Comparison of ENCODE assay signal across 19 cellular contexts in the genomic region with DNA sequence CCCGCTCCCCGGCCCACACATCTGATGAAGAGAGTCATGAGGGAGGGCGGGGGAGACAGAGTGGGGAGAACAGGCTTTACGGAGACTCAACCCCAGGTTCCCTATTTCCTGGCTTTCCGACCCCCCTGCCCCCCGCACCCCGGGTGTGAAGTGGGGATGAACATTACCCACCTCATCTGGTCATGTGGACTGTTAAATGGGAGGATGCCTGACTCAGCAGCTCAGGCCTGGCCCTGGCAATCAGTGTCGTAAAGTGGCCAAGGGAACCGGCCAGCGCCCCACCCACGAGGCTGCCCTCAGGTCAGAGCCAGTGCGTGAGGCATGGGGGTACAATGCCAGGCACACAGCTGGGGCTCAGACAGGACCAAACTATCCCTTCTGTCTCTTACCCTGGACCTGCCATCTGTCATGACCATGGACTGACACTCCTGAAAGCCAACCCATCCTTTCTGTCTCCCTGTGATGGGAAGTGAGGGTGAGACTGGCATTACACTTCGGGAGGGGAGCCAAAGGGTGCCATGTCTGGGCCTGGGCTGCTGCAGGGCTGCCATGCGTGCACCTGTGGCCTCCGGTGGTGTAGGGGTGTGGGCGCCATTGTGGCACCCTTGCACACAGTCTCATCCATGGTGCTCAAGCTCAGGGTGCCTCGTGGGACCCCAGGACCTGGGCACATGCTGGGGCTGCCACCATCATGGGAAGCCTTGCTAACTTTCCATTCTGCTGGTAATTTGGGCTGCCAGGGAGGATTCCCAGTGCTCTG.
DNase-seq lines count a peak whose midpoint lies in the region; ATAC-seq, FAIRE-seq and TF ChIP-seq lines count a peak whose summit lies in the region.
"Had no signal": no experiment of that assay in that cellular context is flagged by ENCODE, and none has a peak within 500 bp of the region (broad histone marks: within the 10 kb centered on the region; RNA-seq: fewer than 3 reads in every experiment).

No MANE protein-coding gene starts in this region.

- FAIRE-seq in kidney (lab: Jason Lieb, UNC) (no peak), HTR-8/SVneo (lab: Jason Lieb, UNC) (no peak)
- FAIRE-seq: G401.6, K562 had no signal

- H3K4me1 ChIP-seq in HCT116 (ENCODE audit: control insufficient read depth in 1 of 2, insufficient read depth in 2 of 2, low read length in 2 of 2) (peaks cover 4 to 20% of the 10 kb centered on the region in 2 experiments), PC-3 (ENCODE audit: insufficient read depth, low read length) (peaks cover 5% of the 10 kb centered on the region; the same call in 1 of the 2 replicates), kidney (ENCODE audit: control insufficient read depth in 1 of 2, insufficient read depth in 1 of 2, low read depth in 1 of 2, low read length in 2 of 2) (no peaks in the 10 kb centered on the region), A673 (ENCODE audit: insufficient read depth, low read length, poor library complexity, severe bottlenecking) (no peaks in the 10 kb centered on the region)

- H3K9me3 ChIP-seq in HCT116 (ENCODE audit: control insufficient read depth in 1 of 2, insufficient read depth in 1 of 2, low read depth in 1 of 2, low read length in 2 of 2): no peaks in the 10 kb centered on the region
- H3K9me3 ChIP-seq in PC-3 (ENCODE audit: low read length): no peaks in the 10 kb centered on the region
- H3K9me3 ChIP-seq in kidney (ENCODE audit: control insufficient read depth in 1 of 2, low read length in 2 of 2): peaks cover 2% of the 10 kb centered on the region in 2 donors
- H3K9me3 ChIP-seq in A673 (ENCODE audit: low read depth, low read length, poor library complexity, severe bottlenecking): no peaks in the 10 kb centered on the region
- H3K9me3 ChIP-seq: SK-N-SH had no signal

- H3F3A ChIP-seq in PC-3 (ENCODE audit: low read length, unreplicated experiment): no peaks in the 10 kb centered on the region

- intact Hi-C loops in HCT116 (cut with micrococcal nuclease): no loop called here
- intact Hi-C loops in PC-3 (cut with micrococcal nuclease): no loop called here
- intact Hi-C loops in kidney (cut with DNase I): no loop called here
- intact Hi-C loops in A673 (cut with micrococcal nuclease; ENCODE audit: unreplicated experiment): no loop called here

- H3K9me2 ChIP-seq in HCT116 (ENCODE audit: insufficient read depth): no peaks in the 10 kb centered on the region
- no peaks in the 10 kb centered on the region for H3K9me2 ChIP-seq in PC-3 (replicated peaks; ENCODE audit: low read length)
- H3K9me2 ChIP-seq: SK-N-SH had no signal

- H3K79me2 ChIP-seq in HCT116 (ENCODE audit: insufficient read depth, low read length) (no peaks in the 10 kb centered on the region), PC-3 (ENCODE audit: low read length) (no peaks in the 10 kb centered on the region)

- BruUV-seq in HCT116 (replicated peaks; lab: Mats Ljungman, UMichigan) (no TSS peak), PC-3 (replicated peaks; lab: Mats Ljungman, UMichigan) (no TSS peak), A673 (replicated peaks; lab: Mats Ljungman, UMichigan) (no TSS peak)

- TF ChIP-seq CTCF in HCT116 (IDR thresholded peaks at IDR 0.05 in 2 of 3, conservative IDR thresholded peaks at IDR 0.05 in 1 of 3; ENCODE audit: borderline replicate concordance in 1 of 3, insufficient read depth in 1 of 3, low read depth in 2 of 3, low read length in 2 of 3) (no peak), PC-3 (conservative IDR thresholded peaks at IDR 0.05; ENCODE audit: low read depth, low read length) (no peak), kidney (IDR thresholded peaks at IDR 0.05; ENCODE audit: borderline replicate concordance, extremely low read depth, insufficient read depth) (no peak), GM13976 (IDR thresholded peaks at IDR 0.05; ENCODE audit: borderline replicate concordance, control extremely low read depth, extremely low read depth, insufficient read depth, missing control alignments) (no peak), A673 (conservative IDR thresholded peaks at IDR 0.05; ENCODE audit: low read depth, low read length) (no peak)

- POLR2A ChIA-PET in HCT116 (lab: Charles Lee) (no interaction called here), PC-3 (lab: Charles Lee; ENCODE audit: unreplicated experiment) (no interaction called here), A673 (lab: Charles Lee; ENCODE audit: low non-redundant PET) (no interaction called here)

- no peak for DNase-seq in HCT116 (ENCODE audit: low read depth, low spot score)
- DNase-seq in PC-3: no peak
- DNase-seq in kidney: peak; percentile 55
- DNase-seq in GM13976 (ENCODE audit: low spot score): no peak
- no peak for DNase-seq in A673 (ENCODE audit: low spot score)
- DNase-seq in activated T-cell treated with anti-CD3 and anti-CD28 coated beads, Interleukin-2, amount 50 U/mL, for 1 hour: no peak
- DNase-seq in HTR-8/SVneo (ENCODE audit: insufficient read length, low spot score): no peak
- DNase-seq: CD4-positive, CD25-positive, alpha-beta regulatory T cell; DMS153; MM.1S; NCI-H2029; NCI-H446 treated with DMSO at 0.1 percent for 48 hours; NCI-H526; NCI-H82; NK-92 treated with Interleukin-12 subunit alpha and Interleukin-12 subunit beta, amount 100 ng/mL, for 24 hours; SW 1271 had no signal

- peak overlapping the region; percentile 83 for H3K4me2 ChIP-seq in HCT116 (ENCODE audit: low read length)
- 0 out of 2 replicates have a peak overlapping the region, but pooled peaks have one; percentile 44 for H3K4me2 ChIP-seq in PC-3 (ENCODE audit: low read length)
- H3K4me2 ChIP-seq: SK-N-SH had no signal

- no peaks in the 10 kb centered on the region for H3K36me3 ChIP-seq in HCT116 (ENCODE audit: control insufficient read depth in 1 of 2, insufficient read depth in 2 of 2, low read length in 2 of 2)
- no peaks in the 10 kb centered on the region for H3K36me3 ChIP-seq in PC-3 (ENCODE audit: low read depth, low read length)
- no peaks in the 10 kb centered on the region for H3K36me3 ChIP-seq in kidney (ENCODE audit: control insufficient read depth in 1 of 2, insufficient read depth in 2 of 2, low read length in 2 of 2)
- H3K36me3 ChIP-seq in A673 (ENCODE audit: insufficient read depth, low read length, poor library complexity, severe bottlenecking): no peaks in the 10 kb centered on the region

- H2AFZ ChIP-seq in HCT116 (ENCODE audit: low read depth, low read length, poor library complexity, severe bottlenecking) (no peak overlapping the region), PC-3 (ENCODE audit: low read length) (no peak overlapping the region)

- H3K27ac ChIP-seq in HCT116 (ENCODE audit: low read depth, low read length): peak overlapping the region; percentile 64; the same call in 1 of the 2 replicates
- H3K27ac ChIP-seq in PC-3 (ENCODE audit: low read length): no peak overlapping the region
- no peak overlapping the region for H3K27ac ChIP-seq in kidney (ENCODE audit: low read depth in 2 of 2, low read length in 2 of 2)
- H3K27ac ChIP-seq in A673 (ENCODE audit: low read depth, low read length, poor library complexity, severe bottlenecking): no peak overlapping the region

- TF ChIP-seq RAD21 in HCT116 (IDR thresholded peaks at IDR 0.05; ENCODE audit: low read depth): no peak

- no peak for TF ChIP-seq POLR2A in HCT116 (IDR thresholded peaks at IDR 0.05; ENCODE audit: borderline replicate concordance, extremely low read depth, insufficient read depth, insufficient read length)

- H3K4me3 ChIP-seq in HCT116 (replicated peaks in 1 of 2; ENCODE audit: low read depth in 1 of 2, low read length in 2 of 2): peak overlapping the region; percentile 33 to 46
- H3K4me3 ChIP-seq in PC-3 (ENCODE audit: low read length): no peak overlapping the region
- no peak overlapping the region for H3K4me3 ChIP-seq in kidney (ENCODE audit: low read length in 2 of 2)
- no peak overlapping the region for H3K4me3 ChIP-seq in A673 (ENCODE audit: low read depth, low read length, poor library complexity, severe bottlenecking)
- H3K4me3 ChIP-seq: K562 had no signal

- RAD21 ChIA-PET in HCT116 (lab: Charles Lee; ENCODE audit: low non-redundant PET in 1 of 2, low total read pairs in 2 of 2, uncharacterized antibody in 2 of 2, unreplicated experiment in 2 of 2): interaction anchor here in 1 of 2 experiments (0.7 kb wide), 1 partner anchor 53 kb away, joined by 4 read pairs; no protein-coding TSS in a partner anchor

- H4K20me1 ChIP-seq in HCT116 (ENCODE audit: insufficient read depth) (no peaks in the 10 kb centered on the region), PC-3 (ENCODE audit: low read length) (no peaks in the 10 kb centered on the region)

- no peak for ATAC-seq in HCT116
- ATAC-seq in PC-3: no peak

- H3K9ac ChIP-seq in HCT116 (ENCODE audit: low read length): 0 out of 2 replicates have a peak overlapping the region, but pooled peaks have one; percentile 36
- no peak overlapping the region for H3K9ac ChIP-seq in PC-3 (ENCODE audit: low read length)
- H3K9ac ChIP-seq in kidney (ENCODE audit: low read length in 2 of 2): no peak overlapping the region
- H3K9ac ChIP-seq: SK-N-SH had no signal

- in situ Hi-C loops in GM13976 (cut with MboI; ENCODE audit: low sequenced_read_pairs, unreplicated experiment): no loop called here

- H3K27me3 ChIP-seq in HCT116 (ENCODE audit: insufficient read depth, low read length): no peaks in the 10 kb centered on the region
- no peaks in the 10 kb centered on the region for H3K27me3 ChIP-seq in PC-3 (ENCODE audit: low read length)
- H3K27me3 ChIP-seq in A673 (replicated peaks; ENCODE audit: insufficient read depth, low read depth, low read length, poor library complexity): no peaks in the 10 kb centered on the region

- CTCF ChIA-PET in HCT116 (lab: Charles Lee) (no interaction called here), PC-3 (lab: Charles Lee) (no interaction called here), A673 (lab: Charles Lee) (no interaction called here)

TF ChIP-seq in HCT116, 20 proteins besides CTCF, POLR2A, EP300 and RAD21:
- no peak for TF ChIP-seq ELF1 (IDR thresholded peaks at IDR 0.05; ENCODE audit: borderline replicate concordance, low read depth)
- TF ChIP-seq ZNF274 (IDR thresholded peaks at IDR 0.05; ENCODE audit: low read depth, low read length): no peak
- TF ChIP-seq, protein P1, sequence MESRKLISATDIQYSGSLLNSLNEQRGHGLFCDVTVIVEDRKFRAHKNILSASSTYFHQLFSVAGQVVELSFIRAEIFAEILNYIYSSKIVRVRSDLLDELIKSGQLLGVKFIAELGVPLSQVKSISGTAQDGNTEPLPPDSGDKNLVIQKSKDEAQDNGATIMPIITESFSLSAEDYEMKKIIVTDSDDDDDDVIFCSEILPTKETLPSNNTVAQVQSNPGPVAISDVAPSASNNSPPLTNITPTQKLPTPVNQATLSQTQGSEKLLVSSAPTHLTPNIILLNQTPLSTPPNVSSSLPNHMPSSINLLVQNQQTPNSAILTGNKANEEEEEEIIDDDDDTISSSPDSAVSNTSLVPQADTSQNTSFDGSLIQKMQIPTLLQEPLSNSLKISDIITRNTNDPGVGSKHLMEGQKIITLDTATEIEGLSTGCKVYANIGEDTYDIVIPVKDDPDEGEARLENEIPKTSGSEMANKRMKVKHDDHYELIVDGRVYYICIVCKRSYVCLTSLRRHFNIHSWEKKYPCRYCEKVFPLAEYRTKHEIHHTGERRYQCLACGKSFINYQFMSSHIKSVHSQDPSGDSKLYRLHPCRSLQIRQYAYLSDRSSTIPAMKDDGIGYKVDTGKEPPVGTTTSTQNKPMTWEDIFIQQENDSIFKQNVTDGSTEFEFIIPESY (IDR thresholded peaks at IDR 0.05; ENCODE audit: extremely low read depth, insufficient replicate concordance, low read length): no peak

Comparison
In these comparisons a context has a peak if more than half of its experiments do, and no peak if none do; other contexts are left out.
1. H3K4me3 ChIP-seq: peak in HCT116 (2 of 2); none in PC-3 (single experiment), kidney (0 of 2) and A673 (single experiment).